Comparison of ENCODE assay signal across 1 cellular context in the genomic region with DNA sequence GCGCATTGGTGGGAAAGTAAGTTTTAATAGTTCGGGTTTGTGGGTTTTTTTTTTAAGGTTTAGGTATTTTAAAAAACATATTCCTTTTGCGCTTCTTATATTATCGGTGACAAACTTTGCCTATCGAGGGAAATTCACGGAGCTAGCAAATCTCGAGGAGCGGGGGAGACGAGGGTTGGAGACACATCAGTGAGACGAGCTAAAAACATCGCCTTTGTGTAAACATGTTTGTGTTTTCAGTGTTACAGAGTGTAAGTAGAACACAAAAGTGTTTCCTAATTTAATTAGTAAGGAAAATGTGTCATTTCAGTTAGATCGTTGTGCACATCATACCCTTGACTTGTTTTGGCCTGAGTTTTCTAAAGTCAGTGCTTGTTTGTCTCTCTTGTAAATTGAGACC.
TF ChIP-seq lines count a peak whose summit lies in the region.

No MANE protein-coding gene starts in this region.

TF ChIP-seq in SK-N-SH, 30 proteins besides CTCF, POLR2A, EP300 and RAD21 (continued from another document):
- TF ChIP-seq, protein P1, sequence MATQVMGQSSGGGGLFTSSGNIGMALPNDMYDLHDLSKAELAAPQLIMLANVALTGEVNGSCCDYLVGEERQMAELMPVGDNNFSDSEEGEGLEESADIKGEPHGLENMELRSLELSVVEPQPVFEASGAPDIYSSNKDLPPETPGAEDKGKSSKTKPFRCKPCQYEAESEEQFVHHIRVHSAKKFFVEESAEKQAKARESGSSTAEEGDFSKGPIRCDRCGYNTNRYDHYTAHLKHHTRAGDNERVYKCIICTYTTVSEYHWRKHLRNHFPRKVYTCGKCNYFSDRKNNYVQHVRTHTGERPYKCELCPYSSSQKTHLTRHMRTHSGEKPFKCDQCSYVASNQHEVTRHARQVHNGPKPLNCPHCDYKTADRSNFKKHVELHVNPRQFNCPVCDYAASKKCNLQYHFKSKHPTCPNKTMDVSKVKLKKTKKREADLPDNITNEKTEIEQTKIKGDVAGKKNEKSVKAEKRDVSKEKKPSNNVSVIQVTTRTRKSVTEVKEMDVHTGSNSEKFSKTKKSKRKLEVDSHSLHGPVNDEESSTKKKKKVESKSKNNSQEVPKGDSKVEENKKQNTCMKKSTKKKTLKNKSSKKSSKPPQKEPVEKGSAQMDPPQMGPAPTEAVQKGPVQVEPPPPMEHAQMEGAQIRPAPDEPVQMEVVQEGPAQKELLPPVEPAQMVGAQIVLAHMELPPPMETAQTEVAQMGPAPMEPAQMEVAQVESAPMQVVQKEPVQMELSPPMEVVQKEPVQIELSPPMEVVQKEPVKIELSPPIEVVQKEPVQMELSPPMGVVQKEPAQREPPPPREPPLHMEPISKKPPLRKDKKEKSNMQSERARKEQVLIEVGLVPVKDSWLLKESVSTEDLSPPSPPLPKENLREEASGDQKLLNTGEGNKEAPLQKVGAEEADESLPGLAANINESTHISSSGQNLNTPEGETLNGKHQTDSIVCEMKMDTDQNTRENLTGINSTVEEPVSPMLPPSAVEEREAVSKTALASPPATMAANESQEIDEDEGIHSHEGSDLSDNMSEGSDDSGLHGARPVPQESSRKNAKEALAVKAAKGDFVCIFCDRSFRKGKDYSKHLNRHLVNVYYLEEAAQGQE (IDR thresholded peaks at IDR 0.05; ENCODE audit: low read depth, low read length): no peak
- TF ChIP-seq TEAD4 (IDR thresholded peaks at IDR 0.05; ENCODE audit: borderline replicate concordance, insufficient read depth) (no peak), GABPA (IDR thresholded peaks at IDR 0.05; ENCODE audit: low read depth) (no peak), TCF12 (IDR thresholded peaks at IDR 0.05) (no peak), FOXM1 (IDR thresholded peaks at IDR 0.05; ENCODE audit: low read depth) (no peak), CHD2 (IDR thresholded peaks at IDR 0.05; ENCODE audit: low read length, partially characterized antibody) (no peak)
- TF ChIP-seq, protein P2, sequence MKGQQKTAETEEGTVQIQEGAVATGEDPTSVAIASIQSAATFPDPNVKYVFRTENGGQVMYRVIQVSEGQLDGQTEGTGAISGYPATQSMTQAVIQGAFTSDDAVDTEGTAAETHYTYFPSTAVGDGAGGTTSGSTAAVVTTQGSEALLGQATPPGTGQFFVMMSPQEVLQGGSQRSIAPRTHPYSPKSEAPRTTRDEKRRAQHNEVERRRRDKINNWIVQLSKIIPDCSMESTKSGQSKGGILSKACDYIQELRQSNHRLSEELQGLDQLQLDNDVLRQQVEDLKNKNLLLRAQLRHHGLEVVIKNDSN (IDR thresholded peaks at IDR 0.05; ENCODE audit: borderline replicate concordance, low read depth): no peak
